Comparison of ENCODE assay signal across 9 cellular contexts in the genomic region with DNA sequence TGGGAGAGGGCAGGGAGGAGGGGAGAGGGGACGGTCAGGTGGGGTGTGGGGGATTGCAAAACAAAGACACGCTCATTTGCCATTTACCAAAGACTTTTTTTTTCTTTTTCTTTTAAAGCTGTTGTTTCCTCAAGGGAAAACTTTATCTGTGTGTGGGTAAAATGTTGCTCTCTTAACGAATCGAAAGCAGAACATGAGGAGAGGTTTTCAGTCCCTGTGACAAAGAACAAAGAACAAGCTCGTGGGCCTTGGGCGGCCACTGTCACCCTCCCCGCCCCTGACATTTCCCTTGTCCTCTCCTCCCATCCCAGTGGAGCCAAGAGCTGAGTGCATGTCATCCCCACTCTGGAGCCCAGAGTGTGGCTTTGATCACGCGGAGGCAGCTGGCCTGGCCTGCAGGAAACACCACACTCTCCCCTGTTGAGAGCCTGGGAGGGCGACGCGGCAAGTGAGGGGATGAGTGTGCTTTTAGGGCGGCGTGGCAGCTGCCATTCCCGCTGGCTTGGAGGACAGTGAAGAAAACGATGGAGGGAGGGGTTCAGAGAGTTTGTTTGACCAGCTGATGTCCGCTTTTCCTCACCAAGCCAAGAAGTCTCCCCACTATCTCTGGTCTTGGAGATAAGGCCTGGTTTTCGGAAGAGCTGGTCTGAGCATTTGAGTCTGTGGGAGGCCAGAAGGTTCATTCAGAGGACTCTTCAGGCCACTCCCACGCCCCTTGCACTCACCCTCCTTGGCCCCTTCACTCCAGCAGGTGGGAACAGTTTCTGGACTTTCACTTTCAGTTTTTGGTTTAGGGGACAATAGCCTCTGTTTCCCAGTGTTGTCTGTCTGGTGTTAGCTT. TPM values are rescaled to one million over a fixed set of nuclear protein-coding genes. Genes with fewer than 3 reads are reported as not detected.
DNase-seq lines count a peak whose midpoint lies in the region; ATAC-seq lines count a peak whose summit lies in the region.
"Had no signal": no experiment of that assay in that cellular context is flagged by ENCODE, and none has a peak within 500 bp of the region (broad histone marks: within the 10 kb centered on the region; RNA-seq: fewer than 3 reads in every experiment).

No MANE protein-coding gene starts in this region.

- peak; percentile 58 for ATAC-seq in stimulated activated memory B cell treated with anti-CD40 and anti-IgM and Interleukin-4, amounts not matched to agents 10 μg/mL and 1 μg/mL and 100 μg/mL, for 72 hours
- ATAC-seq in HG02571 (IDR thresholded peaks at IDR 0.05; ENCODE audit: unreplicated experiment) (no peak), HG03439 (IDR thresholded peaks at IDR 0.05; ENCODE audit: unreplicated experiment) (no peak)

- H3K9me3 ChIP-seq in BLaER1 treated with 17β-estradiol and CSF1 and Interleukin-3, amounts not matched to agents 10 nM and 100 nM (replicated peaks in 1 of 11), result no peaks in the 10 kb centered on the region
- no peaks in the 10 kb centered on the region for H3K9me3 ChIP-seq in adipocyte (ENCODE audit: control insufficient read depth, low read length)

- no peaks in the 10 kb centered on the region; a peak in 1 of 22 replicates for H4K20me1 ChIP-seq in BLaER1 treated with 17β-estradiol and CSF1 and Interleukin-3, amounts not matched to agents 10 nM and 100 nM

- H3K9me3 Mint-ChIP-seq in stimulated activated memory B cell treated with anti-CD40 and anti-IgM and Interleukin-4, amounts not matched to agents 10 μg/mL and 1 μg/mL and 100 μg/mL, for 72 hours, result peaks cover 2% of the 10 kb centered on the region

- peak overlapping the region; percentile 71 for H3K4me3 Mint-ChIP-seq in stimulated activated memory B cell treated with anti-CD40 and anti-IgM and Interleukin-4, amounts not matched to agents 10 μg/mL and 1 μg/mL and 100 μg/mL, for 72 hours

- H3K4me2 ChIP-seq in BLaER1 treated with 17β-estradiol and CSF1 and Interleukin-3, amounts not matched to agents 10 nM and 100 nM, result peak overlapping the region; percentile 89 to 99 (median 95)

- DNase-seq in LHCN-M2 (ENCODE audit: low read depth) (peak; percentile 86), adipocyte (ENCODE audit: low read depth) (peak; percentile 75), islet precursor cell (peak; percentile 73), HuH-7.5 (ENCODE audit: low spot score) (no peak)

- H3K4me1 ChIP-seq in BLaER1 treated with 17β-estradiol and CSF1 and Interleukin-3, amounts not matched to agents 10 nM and 100 nM, result peaks cover 99 to 100% (median 100%) of the 10 kb centered on the region in 10 experiments
- peaks cover 96% of the 10 kb centered on the region for H3K4me1 ChIP-seq in adipocyte (ENCODE audit: control insufficient read depth, insufficient read depth, low read length)

- H3K9ac ChIP-seq in BLaER1 treated with 17β-estradiol and CSF1 and Interleukin-3, amounts not matched to agents 10 nM and 100 nM, result peak overlapping the region; percentile 75 to 92 (median 84)
- peak overlapping the region; percentile 91 for H3K9ac ChIP-seq in adipocyte (ENCODE audit: low read length)

- H3K27me3 ChIP-seq in BLaER1 treated with 17β-estradiol and CSF1 and Interleukin-3, amounts not matched to agents 10 nM and 100 nM, result no peaks in the 10 kb centered on the region
- no peaks in the 10 kb centered on the region for H3K27me3 ChIP-seq in adipocyte (replicated peaks; ENCODE audit: control insufficient read depth, insufficient read depth, low read length)

- peak overlapping the region; percentile 77 to 99 (median 95) for H3K27ac ChIP-seq in BLaER1 treated with 17β-estradiol and CSF1 and Interleukin-3, amounts not matched to agents 10 nM and 100 nM
- H3K27ac ChIP-seq: epithelial cell of prostate had no signal

- H3K36me3 ChIP-seq in BLaER1 treated with 17β-estradiol and CSF1 and Interleukin-3, amounts not matched to agents 10 nM and 100 nM, result peaks cover 0 to 8% (median 0%) of the 10 kb centered on the region in 11 experiments; a peak in 2 of 22 replicates
- H3K36me3 ChIP-seq in adipocyte (ENCODE audit: control insufficient read depth, insufficient read depth, low read length, severe bottlenecking), result no peaks in the 10 kb centered on the region

- peak overlapping the region; percentile 89 for H3K27ac Mint-ChIP-seq in stimulated activated memory B cell treated with anti-CD40 and anti-IgM and Interleukin-4, amounts not matched to agents 10 μg/mL and 1 μg/mL and 100 μg/mL, for 72 hours

- peak overlapping the region; percentile 23 to 64 (median 46); a peak in 18 of 20 replicates for H3K4me3 ChIP-seq in BLaER1 treated with 17β-estradiol and CSF1 and Interleukin-3, amounts not matched to agents 10 nM and 100 nM
- peak overlapping the region; percentile 78 for H3K4me3 ChIP-seq in adipocyte (ENCODE audit: low read length)

- peaks cover 59% of the 10 kb centered on the region for H3K36me3 Mint-ChIP-seq in stimulated activated memory B cell treated with anti-CD40 and anti-IgM and Interleukin-4, amounts not matched to agents 10 μg/mL and 1 μg/mL and 100 μg/mL, for 72 hours

- H3K27me3 Mint-ChIP-seq in stimulated activated memory B cell treated with anti-CD40 and anti-IgM and Interleukin-4, amounts not matched to agents 10 μg/mL and 1 μg/mL and 100 μg/mL, for 72 hours, result no peaks in the 10 kb centered on the region

- H3K4me1 Mint-ChIP-seq in stimulated activated memory B cell treated with anti-CD40 and anti-IgM and Interleukin-4, amounts not matched to agents 10 μg/mL and 1 μg/mL and 100 μg/mL, for 72 hours, result peaks cover 87% of the 10 kb centered on the region

RNA-seq across cellular contexts. Expression of a gene that starts 11.4 kb away (rescaled TPM):
- 0.26 TPM in 1 of 2 replicates, not detected in the other for total RNA-seq in LHCN-M2 (2014; rRNA removed)
- polyA plus RNA-seq in LHCN-M2 (2012), result 0.53 TPM

RNA-seq across cellular contexts. Expression of a gene that starts 52.5 kb away (rescaled TPM):
- total RNA-seq in LHCN-M2 (2014; rRNA removed), result not detected in 2 replicates
- 0.05 TPM for polyA plus RNA-seq in LHCN-M2 (2012)
